8 cellular contexts compared by ENCODE assay signal in the genomic region with DNA sequence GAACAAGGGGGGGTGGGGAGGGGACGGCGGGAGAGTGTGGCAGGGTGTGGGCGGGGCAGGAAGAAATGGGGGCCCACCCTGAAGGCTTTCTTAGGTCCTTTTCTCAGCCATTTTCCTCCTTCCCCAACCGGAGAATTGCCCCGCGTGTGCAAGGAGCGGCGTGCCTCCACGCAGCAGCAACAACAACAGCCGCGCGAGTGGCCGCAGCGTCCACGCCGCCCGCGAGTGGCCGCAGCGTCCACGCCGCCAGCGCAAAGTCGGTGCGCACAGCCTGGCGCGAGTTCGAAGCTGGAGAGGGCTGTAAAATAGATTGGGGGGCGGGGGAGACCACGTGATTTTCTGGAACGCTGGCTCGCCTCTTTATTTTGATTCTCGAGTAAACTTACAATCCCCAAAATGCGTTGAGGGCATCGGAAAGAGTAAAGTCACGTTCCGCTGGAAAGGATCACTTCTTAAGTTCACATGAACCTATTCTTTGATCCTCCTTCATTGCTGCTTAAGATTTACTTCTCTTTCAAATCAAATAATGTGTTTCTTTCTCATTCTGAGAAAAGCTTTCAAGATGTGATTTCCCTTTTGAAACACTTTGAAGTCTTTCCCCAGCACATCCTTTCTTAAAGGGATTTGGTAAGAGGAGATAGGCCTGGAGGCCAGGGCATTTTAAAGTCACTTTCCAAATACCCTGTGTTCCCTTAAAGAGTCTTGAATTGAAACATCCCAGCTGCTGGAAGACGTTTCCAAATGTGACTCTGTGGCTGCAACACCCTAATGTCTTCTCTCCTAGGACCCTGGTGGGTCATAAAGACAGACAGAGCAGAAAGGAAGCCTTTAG.
A peak's percentile ranks its signal among the peaks of the same experiment; 100 is the strongest.
DNase-seq lines count a peak whose midpoint lies in the region; ATAC-seq and TF ChIP-seq lines count a peak whose summit lies in the region.

No MANE protein-coding gene starts in this region.

- H3K27me3 Mint-ChIP-seq in activated B cell treated with CpG ODN at 0.5 μM for 24 hours (no peaks in the 10 kb centered on the region), osteocyte (ENCODE audit: unreplicated experiment) (no peaks in the 10 kb centered on the region)

- TF ChIP-seq CTCF in activated B cell treated with CpG ODN at 0.5 μM for 24 hours (IDR thresholded peaks at IDR 0.05) (no peak), osteocyte (IDR thresholded peaks at IDR 0.05) (no peak), uterus (IDR thresholded peaks at IDR 0.05) (no peak), BE2C (IDR thresholded peaks at IDR 0.05; ENCODE audit: low read depth, low read length) (no peak)

- H3K4me3 ChIP-seq in uterus, result peak overlapping the region in 1 of 2 donors; percentile 35
- no peak overlapping the region for H3K4me3 ChIP-seq in BE2C (ENCODE audit: low read depth, low read length)

- intact Hi-C loops in activated B cell treated with CpG ODN at 0.5 μM for 24 hours (cut with micrococcal nuclease), result loop anchor here (2.0 kb wide), 2 partner anchors 77 to 255 kb away; no protein-coding TSS in a partner anchor
- intact Hi-C loops in uterus (cut with DNase I; ENCODE audit: low total_unique reads), result no loop called here

- peak; percentile 31 for ATAC-seq in activated B cell treated with CpG ODN at 0.5 μM for 24 hours (ENCODE audit: low read depth)
- ATAC-seq in GM19035 (IDR thresholded peaks at IDR 0.05; ENCODE audit: unreplicated experiment), result no peak

- peaks cover 66% of the 10 kb centered on the region for H3K4me1 Mint-ChIP-seq in activated B cell treated with CpG ODN at 0.5 μM for 24 hours
- H3K4me1 Mint-ChIP-seq in osteocyte (ENCODE audit: unreplicated experiment), result peaks cover 36% of the 10 kb centered on the region

- H3K36me3 Mint-ChIP-seq in activated B cell treated with CpG ODN at 0.5 μM for 24 hours (ENCODE audit: low read depth) (no peaks in the 10 kb centered on the region), osteocyte (ENCODE audit: unreplicated experiment) (no peaks in the 10 kb centered on the region)

- CTCF ChIA-PET in activated B cell treated with CpG ODN at 0.5 μM for 24 hours (lab: Charles Lee), result interaction anchor here (1.0 to 1.2 kb wide), 3 partner anchors 187 to 274 kb away, joined by 3 to 4 read pairs (median 3); no protein-coding TSS in a partner anchor

- peak overlapping the region; percentile 87 for H3K4me3 Mint-ChIP-seq in activated B cell treated with CpG ODN at 0.5 μM for 24 hours
- H3K4me3 Mint-ChIP-seq in osteocyte (ENCODE audit: unreplicated experiment), result no peak overlapping the region

- peak; percentile 37 for TF ChIP-seq POLR2A in GM15510 (IDR thresholded peaks at IDR 0.05; ENCODE audit: borderline replicate concordance, extremely low read depth, insufficient read length)
- no peak for TF ChIP-seq POLR2A in erythroblast (IDR thresholded peaks at IDR 0.05; ENCODE audit: low read length)
- no peak for TF ChIP-seq POLR2A in uterus (IDR thresholded peaks at IDR 0.05)

- H3K4me1 ChIP-seq in uterus (peaks cover 3 to 5% of the 10 kb centered on the region in 2 donors), BE2C (peaks cover 6% of the 10 kb centered on the region)

- peak overlapping the region; percentile 90 for H3K27ac Mint-ChIP-seq in activated B cell treated with CpG ODN at 0.5 μM for 24 hours
- H3K27ac Mint-ChIP-seq in osteocyte (ENCODE audit: unreplicated experiment), result peak overlapping the region; percentile 29

- H3K27me3 ChIP-seq in uterus (no peaks in the 10 kb centered on the region), BE2C (no peaks in the 10 kb centered on the region)

- DNase-seq in activated B cell treated with CpG ODN at 0.5 μM for 24 hours (no peak), erythroblast (lab: John Stamatoyannopoulos, UW) (peak; percentile 21 to 26), osteocyte (ENCODE audit: extremely low spot score, unreplicated experiment) (no peak), uterus (peak; percentile 47 to 48), NCI-H1105 treated with DMSO at 0.1 percent for 48 hours (lab: John Stamatoyannopoulos, UW) (no peak), BE2C (no peak)

- peak overlapping the region; percentile 76 to 77 for H3K27ac ChIP-seq in uterus

- POLR2A ChIA-PET in activated B cell treated with CpG ODN at 0.5 μM for 24 hours (lab: Charles Lee), result interaction anchor here (0.6 to 2.0 kb wide), 13 partner anchors 16 to 254 kb away, joined by 3 to 11 read pairs (median 5); a partner anchor contains a TSS

- H3K9me3 ChIP-seq in uterus, result no peaks in the 10 kb centered on the region
- no peaks in the 10 kb centered on the region for H3K9me3 ChIP-seq in BE2C

- H3K36me3 ChIP-seq in uterus (no peaks in the 10 kb centered on the region), BE2C (no peaks in the 10 kb centered on the region)

- no peaks in the 10 kb centered on the region for H3K9me3 Mint-ChIP-seq in activated B cell treated with CpG ODN at 0.5 μM for 24 hours
- H3K9me3 Mint-ChIP-seq in osteocyte (ENCODE audit: unreplicated experiment), result no peaks in the 10 kb centered on the region

Comparison
In these comparisons a context has a peak if more than half of its experiments do, and no peak if none do; other contexts are left out.
1. DNase-seq: peak in erythroblast (2 of 2) and uterus (2 of 2); none in activated B cell treated with CpG ODN at 0.5 μM for 24 hours (single experiment), osteocyte (single experiment), NCI-H1105 treated with DMSO at 0.1 percent for 48 hours (single experiment) and BE2C (single experiment).